Comparison of ENCODE assay signal across 8 cellular contexts in the genomic region with DNA sequence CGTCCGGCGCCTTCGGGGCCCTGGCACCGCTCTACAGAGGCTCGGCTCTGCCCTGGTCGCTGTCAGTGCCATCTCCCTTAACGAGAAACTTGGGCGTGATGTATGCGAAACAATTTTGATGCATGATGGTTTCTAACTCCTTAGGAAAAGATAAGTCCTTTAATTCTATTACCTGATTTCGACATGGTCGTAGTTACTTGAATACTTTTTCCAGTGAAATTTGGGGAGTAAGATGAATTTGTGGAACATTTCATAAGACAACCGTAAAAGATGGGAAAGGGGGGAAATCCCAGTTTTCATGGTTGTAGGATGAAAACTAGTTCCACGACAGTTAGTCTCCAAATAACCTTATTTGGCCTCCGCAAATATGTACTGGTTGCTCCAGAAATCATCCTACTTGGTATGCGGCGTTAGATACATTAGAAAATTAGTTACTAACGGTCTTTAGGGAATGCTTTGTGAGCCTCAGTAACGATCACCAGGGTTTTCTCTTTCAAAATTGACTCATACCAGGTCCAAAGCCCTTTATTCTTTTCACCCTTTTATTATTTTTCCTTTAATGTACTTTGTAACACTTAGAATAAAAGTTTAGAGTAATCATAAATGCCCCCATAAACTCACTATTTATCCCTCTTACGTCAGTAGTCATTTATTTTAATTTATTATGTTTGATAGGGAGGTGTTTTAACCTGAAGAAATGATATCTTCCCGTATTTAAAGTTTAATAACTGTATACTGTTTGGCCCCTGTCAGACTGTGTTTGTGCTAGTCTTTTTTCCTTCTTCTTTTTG. TPM values are rescaled to one million over a fixed set of nuclear protein-coding genes. Genes with fewer than 3 reads are reported as not detected.
DNase-seq lines count a peak whose midpoint lies in the region; ATAC-seq and TF ChIP-seq lines count a peak whose summit lies in the region.

No MANE protein-coding gene starts in this region.

- H3K27ac ChIP-seq in CD8-positive, alpha-beta memory T cell (ENCODE audit: low read depth, low read length): peak overlapping the region; percentile 64
- peak overlapping the region; percentile 83 to 95 for H3K27ac ChIP-seq in thoracic aorta

- H3K4me1 ChIP-seq in CD8-positive, alpha-beta memory T cell (ENCODE audit: insufficient read depth, low read length): peaks cover 6% of the 10 kb centered on the region
- H3K4me1 ChIP-seq in adipocyte (ENCODE audit: control insufficient read depth, insufficient read depth, low read length) (peaks cover 6% of the 10 kb centered on the region), thoracic aorta (ENCODE audit: control insufficient read depth in 1 of 2, low read depth in 2 of 2) (peaks cover 15 to 23% of the 10 kb centered on the region in 2 donors)

- H3K4me3 Mint-ChIP-seq in CD8-positive, alpha-beta memory T cell: peak overlapping the region; percentile 82 to 94 (median 87)

- H3K27me3 ChIP-seq in CD8-positive, alpha-beta memory T cell (ENCODE audit: insufficient read depth, low read length, poor library complexity, severe bottlenecking): no peaks in the 10 kb centered on the region
- no peaks in the 10 kb centered on the region for H3K27me3 ChIP-seq in adipocyte (replicated peaks; ENCODE audit: control insufficient read depth, insufficient read depth, low read length)
- no peaks in the 10 kb centered on the region for H3K27me3 ChIP-seq in thoracic aorta (replicated peaks; ENCODE audit: insufficient read depth)

- H3K27ac Mint-ChIP-seq in CD8-positive, alpha-beta memory T cell: peak overlapping the region in 7 of 8 donors; percentile 9 to 89 (median 45)

- no peak for DNase-seq in CD8-positive, alpha-beta memory T cell
- DNase-seq in adipocyte (ENCODE audit: low read depth) (no peak), kidney tubule cell (ENCODE audit: low spot score) (peak; percentile 29), thoracic aorta (ENCODE audit: low spot score) (no peak)
- DNase-seq in stimulated activated CD8-positive, alpha-beta memory T cell treated with anti-CD3 and anti-CD28 coated beads, Interleukin-4, amount 100 ng/mL, for 48 hours: no peak

- H3K36me3 Mint-ChIP-seq in CD8-positive, alpha-beta memory T cell: peaks cover 2 to 19% (median 9%) of the 10 kb centered on the region in 3 donors

- no peaks in the 10 kb centered on the region for H3K27me3 Mint-ChIP-seq in CD8-positive, alpha-beta memory T cell

- H3K4me1 Mint-ChIP-seq in CD8-positive, alpha-beta memory T cell: peaks cover 19 to 34% (median 31%) of the 10 kb centered on the region in 3 donors

- peak; percentile 57 for ATAC-seq in HG03159 (IDR thresholded peaks at IDR 0.05; ENCODE audit: unreplicated experiment)
- no peak for ATAC-seq in thoracic aorta (ENCODE audit: insufficient number of reproducible peaks, low FRiP score, low read depth)
- ATAC-seq in GM21576 (IDR thresholded peaks at IDR 0.05; ENCODE audit: unreplicated experiment): no peak
- ATAC-seq in HG03439 (IDR thresholded peaks at IDR 0.05; ENCODE audit: unreplicated experiment): no peak

- CTCF ChIA-PET in CD8-positive, alpha-beta memory T cell (lab: Charles Lee): interaction anchor here (1.0 kb wide), 1 partner anchor 220 kb away, joined by 4 read pairs; no protein-coding TSS in a partner anchor

- POLR2A ChIA-PET in CD8-positive, alpha-beta memory T cell (lab: Charles Lee): interaction anchor here (2.3 kb wide), 1 partner anchor 198 kb away, joined by 19 read pairs; the partner anchor contains the start of gene ANKRD12

- no peak for TF ChIP-seq CTCF in thoracic aorta (IDR thresholded peaks at IDR 0.05)

- no peaks in the 10 kb centered on the region for H3K9me3 ChIP-seq in CD8-positive, alpha-beta memory T cell (ENCODE audit: low read length)
- H3K9me3 ChIP-seq in adipocyte (ENCODE audit: control insufficient read depth, low read length) (no peaks in the 10 kb centered on the region), thoracic aorta (no peaks in the 10 kb centered on the region)

- H3K4me3 ChIP-seq in CD8-positive, alpha-beta memory T cell (ENCODE audit: low read length): peak overlapping the region; percentile 35
- H3K4me3 ChIP-seq in adipocyte (ENCODE audit: low read length) (peak overlapping the region; percentile 97), thoracic aorta (peak overlapping the region; percentile 99)

- peaks cover 1% of the 10 kb centered on the region for H3K36me3 ChIP-seq in CD8-positive, alpha-beta memory T cell (ENCODE audit: insufficient read depth, low read length)
- H3K36me3 ChIP-seq in adipocyte (ENCODE audit: control insufficient read depth, insufficient read depth, low read length, severe bottlenecking) (peaks cover 24% of the 10 kb centered on the region), thoracic aorta (peaks cover 10% of the 10 kb centered on the region)

- H3K9ac ChIP-seq in adipocyte (ENCODE audit: low read length): peak overlapping the region; percentile 90

- no peaks in the 10 kb centered on the region for H3K9me3 Mint-ChIP-seq in CD8-positive, alpha-beta memory T cell

RNA-seq across cellular contexts. Expression of gene TWSG1, which starts 0.9 kb away (rescaled TPM):
- total RNA-seq in CD8-positive, alpha-beta memory T cell: 10 to 100 TPM; 13.1 to 14.2 TPM
- polyA plus RNA-seq in CD8-positive, alpha-beta memory T cell: 4.9 TPM
- total RNA-seq in thoracic aorta: 100 to 1,000 TPM; 107 to 130 TPM

Comparison
In these comparisons a context has a peak if more than half of its experiments do, and no peak if none do; other contexts are left out.
1. H3K4me3 ChIP-seq: peak in every context shown above with its lines; median percentile 99 in thoracic aorta; 97 in adipocyte; 35 in CD8-positive, alpha-beta memory T cell.
2. RNA of gene TWSG1, which starts 0.9 kb away (total RNA-seq): 107 to 130 TPM in thoracic aorta; 13.1 to 14.2 TPM in CD8-positive, alpha-beta memory T cell; every median in the first group is over 4 times any median in the second.